ENCODE assay signal across 15 cellular contexts in genomic region chr9:15967068-15967467, GRCh38.
"Had no signal": no experiment of that assay in that cellular context is flagged by ENCODE, and none has a peak within 500 bp of the region (broad histone marks: within the 10 kb centered on the region; RNA-seq: fewer than 3 reads in every experiment).

No MANE protein-coding gene starts in this region.

- H3K27me3 ChIP-seq: transverse colon, vagina had no signal

- H3K36me3 ChIP-seq: lower lobe of right lung, transverse colon, vagina had no signal

- H3K27ac ChIP-seq: lower lobe of right lung, transverse colon, vagina had no signal

- H3K9me3 ChIP-seq: lower lobe of right lung, transverse colon, vagina had no signal

- ATAC-seq: activated CD4-positive, CD25-positive, alpha-beta regulatory T cell treated with anti-CD3 and anti-CD28 coated beads, Interleukin-2, amount 50 U/mL, for 24 hours; activated T-cell treated with anti-CD3 and anti-CD28 coated beads, Interleukin-2, amount 50 U/mL, for 72 hours; lower lobe of right lung; right cardiac atrium had no signal

- DNase-seq: activated CD4-positive, alpha-beta T cell treated with anti-CD3 and anti-CD28 coated beads, Interleukin-2, amount 50 U/mL, for 1 hour; activated CD8-positive, alpha-beta memory T cell treated with anti-CD3 and anti-CD28 coated beads, Interleukin-2, amount 50 U/mL, for 48 hours; activated effector memory CD4-positive, alpha-beta T cell treated with anti-CD3 and anti-CD28 coated beads, Interleukin-2, amount 50 U/mL, for 16 hours; activated naive CD4-positive, alpha-beta T cell treated with anti-CD3 and anti-CD28 coated beads, Interleukin-2, amount 50 U/mL, for 16 hours; activated T-cell treated with anti-CD3 and anti-CD28 coated beads, Interleukin-2, amount 50 U/mL, for 72 hours; aorta; cortex of kidney; effector CD8-positive, alpha-beta T cell; lower lobe of right lung; nucleus accumbens; right cardiac atrium; stimulated activated CD4-positive, alpha-beta T cell treated with anti-CD3 and anti-CD28 coated beads, Interleukin-2, amount 100 ng/mL, for 48 hours; transverse colon had no signal

- H3K4me1 ChIP-seq: lower lobe of right lung, transverse colon, vagina had no signal

- H3K4me3 ChIP-seq: lower lobe of right lung, transverse colon, vagina had no signal
